26 cellular contexts compared by ENCODE assay signal in the genomic region with DNA sequence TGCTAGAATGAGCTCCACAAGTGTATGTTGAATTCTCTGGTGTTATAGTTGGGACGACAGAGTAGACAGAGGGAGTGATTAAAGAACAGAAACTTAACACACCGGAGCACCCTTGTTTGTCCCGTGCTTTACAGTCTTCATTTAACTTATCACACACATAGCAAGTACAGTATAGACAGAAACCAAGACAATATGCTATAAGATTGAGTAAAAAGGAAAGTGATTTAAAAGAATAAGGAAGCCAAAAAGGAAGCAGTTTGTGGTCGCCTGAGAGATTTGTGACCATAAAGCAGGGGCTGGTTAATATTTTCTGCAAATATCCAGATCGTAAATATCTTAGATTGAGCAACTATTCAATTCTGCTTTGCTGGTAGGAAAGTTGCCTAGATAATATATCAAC.
"Had no signal": no experiment of that assay in that cellular context is flagged by ENCODE, and none has a peak within 500 bp of the region (broad histone marks: within the 10 kb centered on the region; RNA-seq: fewer than 3 reads in every experiment).

No MANE protein-coding gene starts in this region.

- DNase-seq: activated CD4-positive, alpha-beta T cell treated with anti-CD3 and anti-CD28 coated beads, Interleukin-2, amount 10 ng/mL, durations not matched to agents 7 days and 5 days; activated CD8-positive, alpha-beta memory T cell treated with anti-CD3 and anti-CD28 coated beads, Interleukin-2, amount 10 ng/mL, durations not matched to agents 7 days and 5 days; activated CD8-positive, alpha-beta T cell treated with anti-CD3 and anti-CD28 coated beads for 36 hours; activated effector memory CD4-positive, alpha-beta T cell treated with anti-CD3 and anti-CD28 coated beads, Interleukin-2, amount 50 U/mL, for 16 hours; activated naive CD4-positive, alpha-beta T cell treated with anti-CD3 and anti-CD28 coated beads, Interleukin-2, amount 10 ng/mL, durations not matched to agents 7 days and 5 days; activated T-cell treated with anti-CD3 and anti-CD28 coated beads for 4 hours; brain microvascular endothelial cell; caudate nucleus; effector CD4-positive, alpha-beta T cell; foreskin fibroblast; heart right ventricle; kidney; lower lobe of right lung; mesendoderm; naive B cell; nucleus accumbens; right cardiac atrium; stimulated activated CD4-positive, alpha-beta T cell treated with anti-CD3 and anti-CD28 coated beads, Interleukin-4, amount 100 ng/mL, for 24 hours; stimulated activated naive CD4-positive, alpha-beta T cell treated with Interleukin-2 at 50 U/mL for 16 hours; upper lobe of right lung had no signal

- H3K79me2 ChIP-seq: parathyroid adenoma had no signal

- H3K4me3 ChIP-seq: ascending aorta, heart right ventricle, lower lobe of right lung, upper lobe of right lung had no signal

- H3K27me3 Mint-ChIP-seq: activated CD4-positive, alpha-beta T cell treated with anti-CD3 and anti-CD28 coated beads, Interleukin-2, amount 10 ng/mL, durations not matched to agents 7 days and 5 days; activated CD8-positive, alpha-beta memory T cell treated with anti-CD3 and anti-CD28 coated beads, Interleukin-2, amount 10 ng/mL, durations not matched to agents 7 days and 5 days; activated CD8-positive, alpha-beta T cell treated with anti-CD3 and anti-CD28 coated beads for 36 hours; activated naive CD4-positive, alpha-beta T cell treated with anti-CD3 and anti-CD28 coated beads, Interleukin-2, amount 10 ng/mL, durations not matched to agents 7 days and 5 days; dendritic cell treated with granulocyte-macrophage colony-stimulating factor and Interleukin-4, amounts not matched to agents 40 ng/mL and 50 ng/mL, for 4 days; naive B cell had no signal

- H3K27ac ChIP-seq: ascending aorta, brain microvascular endothelial cell, heart right ventricle, lower lobe of right lung, parathyroid adenoma, upper lobe of right lung, VCaP had no signal

- H3K9ac ChIP-seq: parathyroid adenoma had no signal

- H3K27me3 ChIP-seq: ascending aorta, brain microvascular endothelial cell, heart right ventricle, upper lobe of right lung had no signal

- H3K4me1 Mint-ChIP-seq: activated CD4-positive, alpha-beta T cell treated with anti-CD3 and anti-CD28 coated beads, Interleukin-2, amount 10 ng/mL, durations not matched to agents 7 days and 5 days; activated CD8-positive, alpha-beta memory T cell treated with anti-CD3 and anti-CD28 coated beads, Interleukin-2, amount 10 ng/mL, durations not matched to agents 7 days and 5 days; activated naive CD4-positive, alpha-beta T cell treated with anti-CD3 and anti-CD28 coated beads, Interleukin-2, amount 10 ng/mL, durations not matched to agents 7 days and 5 days; naive B cell had no signal

- H3K4me1 ChIP-seq: ascending aorta, heart right ventricle, lower lobe of right lung, parathyroid adenoma, upper lobe of right lung had no signal

- H3K4me3 Mint-ChIP-seq: activated CD4-positive, alpha-beta T cell treated with anti-CD3 and anti-CD28 coated beads, Interleukin-2, amount 10 ng/mL, durations not matched to agents 7 days and 5 days; activated CD8-positive, alpha-beta memory T cell treated with anti-CD3 and anti-CD28 coated beads, Interleukin-2, amount 10 ng/mL, durations not matched to agents 7 days and 5 days; activated CD8-positive, alpha-beta T cell treated with anti-CD3 and anti-CD28 coated beads for 36 hours; activated naive CD4-positive, alpha-beta T cell treated with anti-CD3 and anti-CD28 coated beads, Interleukin-2, amount 10 ng/mL, durations not matched to agents 7 days and 5 days; dendritic cell treated with granulocyte-macrophage colony-stimulating factor and Interleukin-4, amounts not matched to agents 40 ng/mL and 50 ng/mL, for 4 days; naive B cell had no signal

- ATAC-seq: activated CD4-positive, CD25-positive, alpha-beta regulatory T cell treated with anti-CD3 and anti-CD28 coated beads, Interleukin-2, amount 50 U/mL, for 24 hours; activated CD8-positive, alpha-beta memory T cell treated with anti-CD3 and anti-CD28 coated beads, Interleukin-2, amount 10 ng/mL, durations not matched to agents 7 days and 5 days; activated CD8-positive, alpha-beta T cell treated with anti-CD3 and anti-CD28 coated beads for 36 hours; heart right ventricle; left lobe of liver; lower lobe of right lung; right cardiac atrium; upper lobe of right lung had no signal

- H2AFZ ChIP-seq: parathyroid adenoma had no signal

- H3K9me3 Mint-ChIP-seq: activated CD4-positive, alpha-beta T cell treated with anti-CD3 and anti-CD28 coated beads, Interleukin-2, amount 10 ng/mL, durations not matched to agents 7 days and 5 days; dendritic cell treated with granulocyte-macrophage colony-stimulating factor and Interleukin-4, amounts not matched to agents 40 ng/mL and 50 ng/mL, for 4 days had no signal

- H3K36me3 Mint-ChIP-seq: activated CD8-positive, alpha-beta memory T cell treated with anti-CD3 and anti-CD28 coated beads, Interleukin-2, amount 10 ng/mL, durations not matched to agents 7 days and 5 days; activated naive CD4-positive, alpha-beta T cell treated with anti-CD3 and anti-CD28 coated beads, Interleukin-2, amount 10 ng/mL, durations not matched to agents 7 days and 5 days; naive B cell had no signal

- H3K27ac Mint-ChIP-seq: activated CD4-positive, alpha-beta T cell treated with anti-CD3 and anti-CD28 coated beads, Interleukin-2, amount 10 ng/mL, durations not matched to agents 7 days and 5 days; activated CD8-positive, alpha-beta memory T cell treated with anti-CD3 and anti-CD28 coated beads, Interleukin-2, amount 10 ng/mL, durations not matched to agents 7 days and 5 days; activated CD8-positive, alpha-beta T cell treated with anti-CD3 and anti-CD28 coated beads for 36 hours; activated naive CD4-positive, alpha-beta T cell treated with anti-CD3 and anti-CD28 coated beads, Interleukin-2, amount 10 ng/mL, durations not matched to agents 7 days and 5 days; dendritic cell treated with granulocyte-macrophage colony-stimulating factor and Interleukin-4, amounts not matched to agents 40 ng/mL and 50 ng/mL, for 4 days had no signal

- H3K9me3 ChIP-seq: ascending aorta, heart right ventricle, lower lobe of right lung, upper lobe of right lung had no signal

- H3K36me3 ChIP-seq: ascending aorta, brain microvascular endothelial cell, heart right ventricle, lower lobe of right lung, upper lobe of right lung had no signal
